Comparison of ENCODE assay signal across 27 cellular contexts in the genomic region with DNA sequence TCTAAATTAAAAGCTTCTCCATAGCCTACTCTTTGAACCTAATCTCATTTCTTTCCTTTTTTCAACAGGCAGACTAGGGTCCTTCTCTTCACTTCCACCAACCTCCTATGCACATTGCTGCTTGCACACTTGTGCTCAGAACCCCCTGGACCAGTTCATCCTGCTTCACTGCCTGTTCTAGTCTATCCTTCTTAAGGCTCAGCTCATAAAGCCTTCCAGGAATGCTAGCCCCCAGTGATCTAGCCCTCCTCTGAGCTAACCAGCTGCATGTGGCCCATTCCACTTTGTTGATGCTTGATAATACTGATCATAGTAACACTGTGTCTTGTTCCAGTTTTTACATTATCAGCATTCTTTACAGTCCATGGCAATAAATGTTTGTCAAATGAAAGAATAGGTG.
"Had no signal": no experiment of that assay in that cellular context is flagged by ENCODE, and none has a peak within 500 bp of the region (broad histone marks: within the 10 kb centered on the region; RNA-seq: fewer than 3 reads in every experiment).

No MANE protein-coding gene starts in this region.

- H3K9me3 ChIP-seq: adrenal gland, body of pancreas, esophagus muscularis mucosa, left lung, lower lobe of right lung, mucosa of descending colon, neutrophil, thoracic aorta, upper lobe of left lung had no signal

- H3K4me1 ChIP-seq: adrenal gland, esophagus muscularis mucosa, heart right ventricle, left lung, lower lobe of right lung, upper lobe of left lung had no signal

- ATAC-seq: body of pancreas; foreskin keratinocyte; heart right ventricle; left lung; lower lobe of right lung; mucosa of descending colon; natural killer cell treated with Interleukin-12 subunit alpha and Interleukin-12 subunit beta and Interleukin-15 and Interleukin-18, amount 100 ng/mL, for 72 hours; sciatic nerve had no signal

- H3K27ac ChIP-seq: adrenal gland, body of pancreas, esophagus muscularis mucosa, foreskin keratinocyte, heart right ventricle, left lung, lower lobe of right lung, neutrophil, thoracic aorta, upper lobe of left lung had no signal

- H3K4me3 ChIP-seq: adrenal gland, body of pancreas, esophagus muscularis mucosa, heart right ventricle, left lung, lower lobe of right lung, mucosa of descending colon, skin epidermis, thoracic aorta, upper lobe of left lung had no signal

- FAIRE-seq: colon had no signal

- H3K36me3 ChIP-seq: adrenal gland, esophagus muscularis mucosa, heart right ventricle, left lung, lower lobe of right lung, neutrophil, thoracic aorta, upper lobe of left lung had no signal

- DNase-seq: activated CD4-positive, alpha-beta T cell treated with anti-CD3 and anti-CD28 coated beads for 4 hours; activated CD4-positive, alpha-beta T cell treated with anti-CD3 and anti-CD28 coated beads, Interleukin-2, amount 50 U/mL, for 48 hours; activated CD8-positive, alpha-beta memory T cell treated with anti-CD3 and anti-CD28 coated beads for 24 hours; activated effector memory CD4-positive, alpha-beta T cell treated with Interleukin-2 at 50 U/mL for 16 hours; activated naive CD4-positive, alpha-beta T cell treated with Interleukin-2 at 50 U/mL for 16 hours; adrenal gland; aorta; body of pancreas; dermis blood vessel endothelial cell; effector CD4-positive, alpha-beta T cell; foreskin keratinocyte; heart right ventricle; left lung; lower lobe of right lung; mesenchymal stem cell; mucosa of descending colon; stimulated activated CD4-positive, alpha-beta T cell treated with anti-CD3 and anti-CD28 coated beads, Interleukin-12 subunit alpha, Interleukin-12 subunit beta, amount 100 ng/mL, for 4 hours; stimulated activated CD4-positive, alpha-beta T cell treated with anti-CD3 and anti-CD28 coated beads, Interleukin-4, amount 100 ng/mL, for 1 hour; T-helper 2 cell; upper lobe of left lung had no signal

- H3K27me3 ChIP-seq: adrenal gland, body of pancreas, esophagus muscularis mucosa, foreskin keratinocyte, heart right ventricle, left lung, upper lobe of left lung had no signal
